Comparison of ENCODE assay signal across 15 cellular contexts in genomic region chr5:92904021-92904420, GRCh38.
DNase-seq lines count a peak whose midpoint lies in the region; ATAC-seq and TF ChIP-seq lines count a peak whose summit lies in the region.
"Had no signal": no experiment of that assay in that cellular context is flagged by ENCODE, and none has a peak within 500 bp of the region (broad histone marks: within the 10 kb centered on the region; RNA-seq: fewer than 3 reads in every experiment).

No MANE protein-coding gene starts in this region.

- no peaks in the 10 kb centered on the region; the same call in 1 of the 2 replicates for H3K9me2 ChIP-seq in HCT116 (ENCODE audit: insufficient read depth)

- peaks cover 1% of the 10 kb centered on the region for H3K27me3 Mint-ChIP-seq in activated T-cell treated with anti-CD3 and anti-CD28 coated beads, Interleukin-2, amount 50 U/mL, for 4 hours (ENCODE audit: low read depth)
- H3K27me3 Mint-ChIP-seq: CD4-positive, alpha-beta T cell had no signal

- RAD21 ChIA-PET in HCT116 (lab: Charles Lee; ENCODE audit: low non-redundant PET in 1 of 2, low total read pairs in 2 of 2, uncharacterized antibody in 2 of 2, unreplicated experiment in 2 of 2), result no interaction called here

- no peaks in the 10 kb centered on the region for H3K36me3 Mint-ChIP-seq in activated T-cell treated with anti-CD3 and anti-CD28 coated beads, Interleukin-2, amount 50 U/mL, for 4 hours (ENCODE audit: insufficient read depth)

- no peak for TF ChIP-seq RAD21 in HCT116 (IDR thresholded peaks at IDR 0.05; ENCODE audit: low read depth)

- TF ChIP-seq CTCF in HCT116 (IDR thresholded peaks at IDR 0.05 in 2 of 3, conservative IDR thresholded peaks at IDR 0.05 in 1 of 3; ENCODE audit: borderline replicate concordance in 1 of 3, insufficient read depth in 1 of 3, low read depth in 2 of 3, low read length in 2 of 3) (no peak), breast epithelium (IDR thresholded peaks at IDR 0.05) (no peak)

- H3K27me3 ChIP-seq in HCT116 (ENCODE audit: insufficient read depth, low read length) (no peaks in the 10 kb centered on the region), neuron (ENCODE audit: insufficient read depth, low read length) (no peaks in the 10 kb centered on the region), breast epithelium (no peaks in the 10 kb centered on the region)

- POLR2A ChIA-PET in HCT116 (lab: Charles Lee), result no interaction called here

- peak overlapping the region; percentile 69 for H2AFZ ChIP-seq in HCT116 (ENCODE audit: low read depth, low read length, poor library complexity, severe bottlenecking)
- peak overlapping the region; percentile 34 for H2AFZ ChIP-seq in neuron (ENCODE audit: low read depth, low read length)

- H3K27ac ChIP-seq in HCT116 (ENCODE audit: low read depth, low read length) (no peak overlapping the region), SK-N-MC (no peak overlapping the region), breast epithelium (no peak overlapping the region)
- H3K27ac ChIP-seq: C4-2B had no signal

- no peak overlapping the region for H3K4me2 ChIP-seq in HCT116 (ENCODE audit: low read length)

- ATAC-seq in HCT116 (no peak), GM18858 (IDR thresholded peaks at IDR 0.05; ENCODE audit: unreplicated experiment) (no peak)
- no peak for ATAC-seq in activated T-cell treated with anti-CD3 and anti-CD28 coated beads, Interleukin-2, amount 50 U/mL, for 4 hours

- no peak overlapping the region for H3K4me3 Mint-ChIP-seq in activated T-cell treated with anti-CD3 and anti-CD28 coated beads, Interleukin-2, amount 50 U/mL, for 4 hours
- H3K4me3 Mint-ChIP-seq: CD4-positive, alpha-beta T cell had no signal

- H3K36me3 ChIP-seq in HCT116 (ENCODE audit: control insufficient read depth in 1 of 2, insufficient read depth in 2 of 2, low read length in 2 of 2) (no peaks in the 10 kb centered on the region), SK-N-MC (ENCODE audit: insufficient read depth, low read length) (no peaks in the 10 kb centered on the region), neuron (ENCODE audit: insufficient read depth, low read length) (no peaks in the 10 kb centered on the region), breast epithelium (no peaks in the 10 kb centered on the region)

- H3K4me3 ChIP-seq in HCT116 (replicated peaks in 1 of 2; ENCODE audit: low read depth in 1 of 2, low read length in 2 of 2) (no peak overlapping the region), SK-N-MC (peak overlapping the region; percentile 10; the same call in 1 of the 2 replicates), neuron (ENCODE audit: low read length) (no peak overlapping the region), breast epithelium (no peak overlapping the region)

- H3K9me3 ChIP-seq in HCT116 (ENCODE audit: control insufficient read depth in 1 of 2, insufficient read depth in 1 of 2, low read depth in 1 of 2, low read length in 2 of 2) (no peaks in the 10 kb centered on the region), SK-N-MC (ENCODE audit: low read depth, low read length) (no peaks in the 10 kb centered on the region), neuron (ENCODE audit: low read length) (no peaks in the 10 kb centered on the region), breast epithelium (no peaks in the 10 kb centered on the region)
- H3K9me3 ChIP-seq: Caco-2 had no signal

- CTCF ChIA-PET in HCT116 (lab: Charles Lee), result no interaction called here

- H3K9me3 Mint-ChIP-seq in activated T-cell treated with anti-CD3 and anti-CD28 coated beads, Interleukin-2, amount 50 U/mL, for 4 hours, result no peaks in the 10 kb centered on the region
- H3K9me3 Mint-ChIP-seq: CD4-positive, alpha-beta T cell had no signal

- no peaks in the 10 kb centered on the region for H3K4me1 Mint-ChIP-seq in activated T-cell treated with anti-CD3 and anti-CD28 coated beads, Interleukin-2, amount 50 U/mL, for 4 hours (ENCODE audit: low read depth)

- no peaks in the 10 kb centered on the region for H3K79me2 ChIP-seq in HCT116 (ENCODE audit: insufficient read depth, low read length)

- peaks cover 21 to 25% of the 10 kb centered on the region in 2 experiments for H3K4me1 ChIP-seq in HCT116 (ENCODE audit: control insufficient read depth in 1 of 2, insufficient read depth in 2 of 2, low read length in 2 of 2)
- peaks cover 25% of the 10 kb centered on the region for H3K4me1 ChIP-seq in neuron (ENCODE audit: insufficient read depth, low read length)
- no peaks in the 10 kb centered on the region for H3K4me1 ChIP-seq in breast epithelium

- no peak for DNase-seq in HCT116 (ENCODE audit: low read depth, low spot score)
- no peak for DNase-seq in SK-N-MC (ENCODE audit: low read depth, low spot score)
- DNase-seq in foreskin melanocyte, result peak; percentile 57
- no peak for DNase-seq in stimulated activated CD4-positive, alpha-beta T cell treated with anti-CD3 and anti-CD28 coated beads, Interleukin-15, amount 100 ng/mL, for 24 hours
- no peak for DNase-seq in breast epithelium (ENCODE audit: low spot score in 2 of 2)
- DNase-seq in activated T-cell treated with anti-CD3 and anti-CD28 coated beads, Interleukin-2, amount 50 U/mL, for 4 hours, result no peak
- DNase-seq: ACHN; Caco-2; CD4-positive, alpha-beta T cell; GOT3; H7; KG1 had no signal

- intact Hi-C loops in HCT116 (cut with micrococcal nuclease), result loop anchor here (10.0 kb wide), 1 partner anchor 781 kb away; no protein-coding TSS in a partner anchor
- intact Hi-C loops in breast epithelium (cut with DNase I; ENCODE audit: low total_unique reads), result no loop called here

- no peak for TF ChIP-seq POLR2A in HCT116 (IDR thresholded peaks at IDR 0.05; ENCODE audit: borderline replicate concordance, extremely low read depth, insufficient read depth, insufficient read length)
- TF ChIP-seq POLR2A in breast epithelium (IDR thresholded peaks at IDR 0.05), result no peak

- H4K20me1 ChIP-seq in HCT116 (ENCODE audit: insufficient read depth), result no peaks in the 10 kb centered on the region

- no TSS peak for BruUV-seq in HCT116 (replicated peaks; lab: Mats Ljungman, UMichigan)

- H3K9ac ChIP-seq in HCT116 (ENCODE audit: low read length) (no peak overlapping the region), SK-N-MC (ENCODE audit: insufficient read length) (no peak overlapping the region)

TF ChIP-seq in HCT116, 20 proteins besides CTCF, POLR2A, EP300 and RAD21:
- TF ChIP-seq, protein P1, sequence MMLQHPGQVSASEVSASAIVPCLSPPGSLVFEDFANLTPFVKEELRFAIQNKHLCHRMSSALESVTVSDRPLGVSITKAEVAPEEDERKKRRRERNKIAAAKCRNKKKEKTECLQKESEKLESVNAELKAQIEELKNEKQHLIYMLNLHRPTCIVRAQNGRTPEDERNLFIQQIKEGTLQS (IDR thresholded peaks at IDR 0.05), result no peak
- TF ChIP-seq TCF7L2 (IDR thresholded peaks at IDR 0.05; ENCODE audit: borderline replicate concordance, extremely low read depth, insufficient read depth, insufficient read length) (no peak), SP1 (IDR thresholded peaks at IDR 0.05; ENCODE audit: low read depth) (no peak), REST (IDR thresholded peaks at IDR 0.05; ENCODE audit: low read depth) (no peak), SRF (IDR thresholded peaks at IDR 0.05; ENCODE audit: low read depth) (no peak), EGR1 (IDR thresholded peaks at IDR 0.05; ENCODE audit: low read depth) (no peak), EZH2phosphoT487 (IDR thresholded peaks at IDR 0.05; ENCODE audit: borderline replicate concordance) (no peak), CEBPB (IDR thresholded peaks at IDR 0.05; ENCODE audit: low read depth) (no peak), ZFX (IDR thresholded peaks at IDR 0.05) (no peak)
